ENCODE assay signal across 14 cellular contexts in genomic region chr10:29947701-29948060, GRCh38.
DNase-seq lines count a peak whose midpoint lies in the region; ATAC-seq, FAIRE-seq and TF ChIP-seq lines count a peak whose summit lies in the region.
"Had no signal": no experiment of that assay in that cellular context is flagged by ENCODE, and none has a peak within 500 bp of the region (broad histone marks: within the 10 kb centered on the region; RNA-seq: fewer than 3 reads in every experiment).

No MANE protein-coding gene starts in this region.

- intact Hi-C loops in PC-3 (cut with micrococcal nuclease): no loop called here
- intact Hi-C loops in endothelial cell of umbilical vein (cut with micrococcal nuclease): loop anchor here (2.0 kb wide), 1 partner anchor 89 kb away; no protein-coding TSS in a partner anchor
- intact Hi-C loops in thyroid gland (cut with DNase I): no loop called here

- H3K9me2 ChIP-seq in PC-3 (replicated peaks; ENCODE audit: low read length): no peaks in the 10 kb centered on the region

- BruUV-seq in PC-3 (replicated peaks; lab: Mats Ljungman, UMichigan) (no TSS peak), endothelial cell of umbilical vein (replicated peaks; lab: Mats Ljungman, UMichigan) (no TSS peak)

- H3K9me3 ChIP-seq in PC-3 (ENCODE audit: low read length) (no peaks in the 10 kb centered on the region), endothelial cell of umbilical vein (replicated peaks; ENCODE audit: control insufficient read depth, insufficient read depth, low read length) (no peaks in the 10 kb centered on the region), thyroid gland (no peaks in the 10 kb centered on the region)
- H3K9me3 ChIP-seq: HAP-1, SJSA1 had no signal

- H2AFZ ChIP-seq in PC-3 (ENCODE audit: low read length) (no peak overlapping the region), endothelial cell of umbilical vein (ENCODE audit: low read depth, low read length) (no peak overlapping the region)

- TF ChIP-seq POLR2A in endothelial cell of umbilical vein (IDR thresholded peaks at IDR 0.05; ENCODE audit: low read depth, low read length) (no peak), thyroid gland (IDR thresholded peaks at IDR 0.05) (no peak)

- DNase-seq in PC-3 (peak; percentile 19), endothelial cell of umbilical vein (ENCODE audit: low read depth, low spot score) (no peak), left lobe of liver (ENCODE audit: low spot score) (no peak), thyroid gland (peak in 1 of 2 donors; percentile 31), NCI-H2081 (lab: John Stamatoyannopoulos, UW) (no peak), amniotic stem cell (lab: John Stamatoyannopoulos, UW) (no peak)
- DNase-seq: activated CD4-positive, alpha-beta T cell treated with anti-CD3 and anti-CD28 coated beads for 1 hour; CD4-positive, alpha-beta memory T cell; naive thymus-derived CD8-positive, alpha-beta T cell; stimulated activated naive B cell treated with anti-CD40 and anti-IgM and Interleukin-4, amounts not matched to agents 10 μg/mL and 1 μg/mL and 100 μg/mL, for 72 hours had no signal

- H3K27ac ChIP-seq in PC-3 (ENCODE audit: low read length): peak overlapping the region; percentile 48; the same call in 1 of the 2 replicates
- peak overlapping the region; percentile 21 for H3K27ac ChIP-seq in endothelial cell of umbilical vein (ENCODE audit: insufficient read depth, low read depth, low read length)
- H3K27ac ChIP-seq in thyroid gland: peak overlapping the region; percentile 37 to 85 (median 83)
- H3K27ac ChIP-seq: SJSA1 had no signal

- H3K4me2 ChIP-seq in PC-3 (ENCODE audit: low read length): no peak overlapping the region
- no peak overlapping the region for H3K4me2 ChIP-seq in endothelial cell of umbilical vein (ENCODE audit: insufficient read depth, low read length)

- ATAC-seq in PC-3 (0 out of 2 replicates have a peak, but pooled peaks have one; percentile 43), left lobe of liver (peak; percentile 67), HG02884 (IDR thresholded peaks at IDR 0.05; ENCODE audit: unreplicated experiment) (no peak), GM18511 (IDR thresholded peaks at IDR 0.05; ENCODE audit: unreplicated experiment) (no peak)
- ATAC-seq: naive thymus-derived CD8-positive, alpha-beta T cell; stimulated activated naive B cell treated with anti-CD40 and anti-IgM and Interleukin-4, amounts not matched to agents 10 μg/mL and 1 μg/mL and 100 μg/mL, for 72 hours had no signal

- H3K79me2 ChIP-seq in PC-3 (ENCODE audit: low read length) (no peaks in the 10 kb centered on the region), endothelial cell of umbilical vein (ENCODE audit: control insufficient read depth, insufficient read depth, low read length) (no peaks in the 10 kb centered on the region)

- WGBS in thyroid gland, 2 donors: 88 to 98% methylated on average over 2 of the region's 2 CpGs

- H3F3A ChIP-seq in PC-3 (ENCODE audit: low read length, unreplicated experiment): no peaks in the 10 kb centered on the region

- no peak for FAIRE-seq in endothelial cell of umbilical vein (lab: Jason Lieb, UNC)

- CTCF ChIA-PET in PC-3 (lab: Charles Lee): no interaction called here
- CTCF ChIA-PET in endothelial cell of umbilical vein (lab: Charles Lee): interaction anchor here (0.8 to 3.4 kb wide), 7 partner anchors 22 to 143 kb away, joined by 3 to 13 read pairs (median 3); no protein-coding TSS in a partner anchor

- H3K4me1 ChIP-seq in PC-3 (ENCODE audit: insufficient read depth, low read length) (peaks cover 37% of the 10 kb centered on the region), endothelial cell of umbilical vein (ENCODE audit: control insufficient read depth, extremely low read depth, insufficient read depth, low read length) (peaks cover 51% of the 10 kb centered on the region), thyroid gland (peaks cover 35 to 43% of the 10 kb centered on the region in 2 donors)
- H3K4me1 ChIP-seq: HAP-1 had no signal

- H3K4me3 ChIP-seq in PC-3 (ENCODE audit: low read length): no peak overlapping the region
- H3K4me3 ChIP-seq in endothelial cell of umbilical vein (replicated peaks in 1 of 3; ENCODE audit: insufficient read depth in 1 of 3, low read depth in 1 of 3, low read length in 3 of 3): no peak overlapping the region
- H3K4me3 ChIP-seq in thyroid gland (replicated peaks in 1 of 3): no peak overlapping the region
- H3K4me3 ChIP-seq: HAP-1, SJSA1 had no signal

- no peaks in the 10 kb centered on the region for H4K20me1 ChIP-seq in PC-3 (ENCODE audit: low read length)
- H4K20me1 ChIP-seq in endothelial cell of umbilical vein (replicated peaks; ENCODE audit: control insufficient read depth, extremely low read depth, insufficient read depth, low read length): no peaks in the 10 kb centered on the region

- H3K9ac ChIP-seq in PC-3 (ENCODE audit: low read length) (no peak overlapping the region), endothelial cell of umbilical vein (replicated peaks; ENCODE audit: extremely low read depth, insufficient read depth, low read length) (no peak overlapping the region)

- H3K9me1 ChIP-seq in endothelial cell of umbilical vein (replicated peaks; ENCODE audit: control insufficient read depth, extremely low read depth, insufficient read depth, low read length): no peaks in the 10 kb centered on the region

- TF ChIP-seq CTCF in PC-3 (conservative IDR thresholded peaks at IDR 0.05; ENCODE audit: low read depth, low read length) (peak; percentile 15; the same call in 1 of the 2 replicates), endothelial cell of umbilical vein (IDR thresholded peaks at IDR 0.05; ENCODE audit: extremely low read depth in 1 of 2, insufficient read depth in 1 of 2, low read depth in 1 of 2, low read length in 2 of 2) (peak in 1 of 2 donors; percentile 2), thyroid gland (IDR thresholded peaks at IDR 0.05) (peak in 3 of 6 experiments; percentile 4 to 22 (median 7))

- POLR2A ChIA-PET in PC-3 (lab: Charles Lee; ENCODE audit: unreplicated experiment) (no interaction called here), endothelial cell of umbilical vein (lab: Charles Lee) (no interaction called here)

- H3K27me3 ChIP-seq in PC-3 (ENCODE audit: low read length) (no peaks in the 10 kb centered on the region), endothelial cell of umbilical vein (ENCODE audit: control insufficient read depth in 2 of 2, insufficient read depth in 2 of 2, low read length in 2 of 2) (no peaks in the 10 kb centered on the region), thyroid gland (no peaks in the 10 kb centered on the region)
- H3K27me3 ChIP-seq: SJSA1 had no signal

- H3K36me3 ChIP-seq in PC-3 (ENCODE audit: low read depth, low read length) (no peaks in the 10 kb centered on the region), endothelial cell of umbilical vein (ENCODE audit: control insufficient read depth in 2 of 2, extremely low read depth in 1 of 2, insufficient read depth in 2 of 2, low read length in 2 of 2) (no peaks in the 10 kb centered on the region), thyroid gland (no peaks in the 10 kb centered on the region)
- H3K36me3 ChIP-seq: HAP-1, SJSA1 had no signal

- dilution Hi-C loops in endothelial cell of umbilical vein (cut with MboI; ENCODE audit: extremely low pct_ligation_motif_present, low sequenced_read_pairs): no loop called here

TF ChIP-seq in endothelial cell of umbilical vein, 7 proteins besides CTCF, POLR2A, EP300 and RAD21:
- TF ChIP-seq MAX (IDR thresholded peaks at IDR 0.05; ENCODE audit: insufficient read depth, insufficient read length) (no peak), MYC (IDR thresholded peaks at IDR 0.05; ENCODE audit: low read depth, low read length) (no peak), JUN (IDR thresholded peaks at IDR 0.05; ENCODE audit: borderline replicate concordance, insufficient read depth, insufficient read length, low read depth) (no peak), EZH2 (IDR thresholded peaks at IDR 0.05; ENCODE audit: borderline replicate concordance, low read depth, low read length, severe bottlenecking) (no peak), GATA2 (IDR thresholded peaks at IDR 0.05; ENCODE audit: insufficient read depth, insufficient read length, low read depth, low read length) (no peak), FOS (IDR thresholded peaks at IDR 0.05; ENCODE audit: borderline replicate concordance, insufficient read depth, low read length) (no peak), POLR2AphosphoS5 (IDR thresholded peaks at IDR 0.05; ENCODE audit: insufficient read depth, low read depth, low read length) (no peak)

Comparison
In these comparisons a context has a peak if more than half of its experiments do, and no peak if none do; other contexts are left out.
1. ATAC-seq: peak in PC-3 (single experiment) and left lobe of liver (single experiment); none in HG02884 (single experiment) and GM18511 (single experiment).
2. H3K27ac ChIP-seq: peak in every context shown above with its lines; median percentile 83 in thyroid gland; 48 in PC-3; 21 in endothelial cell of umbilical vein.